ENCODE assay signal across 22 cellular contexts in genomic region chr20:23232219-23232581, GRCh38.
DNase-seq lines count a peak whose midpoint lies in the region; ATAC-seq, FAIRE-seq and TF ChIP-seq lines count a peak whose summit lies in the region.
"Had no signal": no experiment of that assay in that cellular context is flagged by ENCODE, and none has a peak within 500 bp of the region (broad histone marks: within the 10 kb centered on the region; RNA-seq: fewer than 3 reads in every experiment).

No MANE protein-coding gene starts in this region.

- H3K4me1 ChIP-seq in ACC112 (ENCODE audit: control insufficient read depth, insufficient read depth, low read length, unreplicated experiment): peaks cover 42% of the 10 kb centered on the region
- peaks cover 52% of the 10 kb centered on the region for H3K4me1 ChIP-seq in SJSA1 (replicated peaks)
- H3K4me1 ChIP-seq in mesenchymal stem cell (ENCODE audit: control insufficient read depth, insufficient read depth, low read depth, low read length): peaks cover 5% of the 10 kb centered on the region
- H3K4me1 ChIP-seq in stomach: peaks cover 0 to 29% (median 6%) of the 10 kb centered on the region in 4 donors

- peak overlapping the region; percentile 73 for H2BK15ac ChIP-seq in mesenchymal stem cell (ENCODE audit: low read depth, poor library complexity, severe bottlenecking)

- no peak for TF ChIP-seq EP300 in stomach (IDR thresholded peaks at IDR 0.05)

- peak; percentile 60 for DNase-seq in Jurkat, Clone E6-1 (ENCODE audit: low read depth, low spot score)
- DNase-seq in SJSA1 (ENCODE audit: low read depth in 1 of 2, low spot score in 2 of 2): no peak
- no peak for DNase-seq in mesenchymal stem cell
- DNase-seq in HTR-8/SVneo (ENCODE audit: insufficient read length, low spot score): no peak
- no peak for DNase-seq in stomach
- DNase-seq in activated CD8-positive, alpha-beta memory T cell treated with anti-CD3 and anti-CD28 coated beads, Interleukin-2, amount 50 U/mL, for 48 hours: no peak
- DNase-seq: 8988T; CD4-positive, CD25-positive, alpha-beta regulatory T cell; MV-4-11; NCI-H1105 treated with DMSO at 0.1 percent for 48 hours; NCI-H2029; NCI-H446 treated with DMSO at 0.1 percent for 48 hours; NCI-H526; NCI-H82; OCI-M1; SIG-M5; SK-N-SH had no signal

- H2AK5ac ChIP-seq in mesenchymal stem cell (ENCODE audit: low read length, severe bottlenecking): no peak overlapping the region

- H3K4me2 ChIP-seq in mesenchymal stem cell (ENCODE audit: low read length, poor library complexity, severe bottlenecking): no peak overlapping the region
- H3K4me2 ChIP-seq: SK-N-SH had no signal

- intact Hi-C loops in stomach (cut with DNase I; ENCODE audit: low total_unique reads): no loop called here

- H3K79me1 ChIP-seq in mesenchymal stem cell (replicated peaks; ENCODE audit: low read length, poor library complexity, severe bottlenecking): no peaks in the 10 kb centered on the region

- WGBS in mesenchymal stem cell: 91% methylated on average over 4 of the region's 4 CpGs
- 78 to 95% (median 86%) methylated on average over 4 of the region's 4 CpGs for WGBS in stomach, 5 donors

- no peak for ATAC-seq in HG03095 (IDR thresholded peaks at IDR 0.05; ENCODE audit: unreplicated experiment)

- H4K91ac ChIP-seq in mesenchymal stem cell (ENCODE audit: low read length): no peak overlapping the region

- H3K4me3 ChIP-seq in ACC112 (ENCODE audit: low read depth, low read length) (no peak overlapping the region), SJSA1 (no peak overlapping the region), mesenchymal stem cell (ENCODE audit: insufficient read depth in 1 of 2, low read depth in 1 of 2, low read length in 2 of 2) (peak overlapping the region in 1 of 2 experiments; percentile 6), stomach (no peak overlapping the region)
- no peak overlapping the region for H3K4me3 ChIP-seq in Jurkat, Clone E6-1 (ENCODE audit: low read length)

- no peak for TF ChIP-seq POLR2A in stomach (IDR thresholded peaks at IDR 0.05)

- peak overlapping the region; percentile 36 for H4K8ac ChIP-seq in mesenchymal stem cell (ENCODE audit: low read length)

- peak overlapping the region in 1 of 2 experiments; percentile 8 for H2BK12ac ChIP-seq in mesenchymal stem cell (ENCODE audit: low read length in 2 of 2)

- no peak for FAIRE-seq in HTR-8/SVneo (lab: Jason Lieb, UNC)
- FAIRE-seq: D721Med, GM18507, RCC 7860 had no signal

- H3K36me3 ChIP-seq in ACC112 (ENCODE audit: insufficient read depth, low read length) (no peaks in the 10 kb centered on the region; the same call in 1 of the 2 replicates), SJSA1 (no peaks in the 10 kb centered on the region), mesenchymal stem cell (ENCODE audit: control insufficient read depth in 1 of 2, insufficient read depth in 2 of 2, low read depth in 1 of 2, low read length in 2 of 2) (no peaks in the 10 kb centered on the region), stomach (no peaks in the 10 kb centered on the region)

- H3K9me3 ChIP-seq in SJSA1 (replicated peaks): peaks cover 9% of the 10 kb centered on the region
- H3K9me3 ChIP-seq in mesenchymal stem cell (ENCODE audit: control insufficient read depth, low read length): peaks cover 11% of the 10 kb centered on the region
- H3K9me3 ChIP-seq in stomach: peaks cover 0 to 17% (median 0%) of the 10 kb centered on the region in 4 donors
- H3K9me3 ChIP-seq: SK-N-SH had no signal

- no peaks in the 10 kb centered on the region for H3K79me2 ChIP-seq in ACC112 (ENCODE audit: control insufficient read depth, insufficient read depth, low read length, unreplicated experiment)

- no peak overlapping the region for H3K4ac ChIP-seq in mesenchymal stem cell (ENCODE audit: low read depth in 1 of 2, low read length in 2 of 2)

- no peak overlapping the region for H3K23ac ChIP-seq in mesenchymal stem cell (ENCODE audit: low read length in 2 of 2)

- no peak overlapping the region for H2BK5ac ChIP-seq in mesenchymal stem cell (ENCODE audit: low read depth, low read length, poor library complexity, severe bottlenecking)

- H3K18ac ChIP-seq in mesenchymal stem cell (ENCODE audit: low read depth in 1 of 2, low read length in 2 of 2): peak overlapping the region in 1 of 2 experiments; percentile 59

- TF ChIP-seq CTCF in stomach (IDR thresholded peaks at IDR 0.05): no peak

- H3K27me3 ChIP-seq in ACC112 (ENCODE audit: insufficient read depth, low read length): peaks cover 6% of the 10 kb centered on the region; the same call in 1 of the 2 replicates
- H3K27me3 ChIP-seq in SJSA1 (replicated peaks): no peaks in the 10 kb centered on the region
- H3K27me3 ChIP-seq in mesenchymal stem cell (ENCODE audit: control insufficient read depth in 1 of 2, insufficient read depth in 1 of 2, low read length in 2 of 2): no peaks in the 10 kb centered on the region
- H3K27me3 ChIP-seq in stomach: no peaks in the 10 kb centered on the region

- H3K27ac ChIP-seq in ACC112 (ENCODE audit: low read depth, low read length) (peak overlapping the region; percentile 72), SJSA1 (peak overlapping the region; percentile 95), mesenchymal stem cell (ENCODE audit: low read length, poor library complexity, severe bottlenecking) (no peak overlapping the region), stomach (no peak overlapping the region)

- no peak overlapping the region for H2AFZ ChIP-seq in ACC112 (ENCODE audit: low read length, unreplicated experiment)
- no peak overlapping the region for H2AFZ ChIP-seq in mesenchymal stem cell (ENCODE audit: low read depth, low read length)

- H3K14ac ChIP-seq in mesenchymal stem cell (ENCODE audit: low read length in 2 of 2): no peak overlapping the region

- no peak overlapping the region for H3K9ac ChIP-seq in mesenchymal stem cell (ENCODE audit: low read length)
- H3K9ac ChIP-seq: SK-N-SH had no signal

- H2BK120ac ChIP-seq in mesenchymal stem cell (ENCODE audit: low read depth, low read length): no peak overlapping the region

Comparison
In these comparisons a context has a peak if more than half of its experiments do, and no peak if none do; other contexts are left out.
1. H3K27ac ChIP-seq: peak in ACC112 (single experiment) and SJSA1 (single experiment); none in mesenchymal stem cell (single experiment) and stomach (0 of 5).